ENCODE assay signal across 8 cellular contexts in genomic region chr5:29485333-29485732, GRCh38.
"Had no signal": no experiment of that assay in that cellular context is flagged by ENCODE, and none has a peak within 500 bp of the region (broad histone marks: within the 10 kb centered on the region; RNA-seq: fewer than 3 reads in every experiment).

No MANE protein-coding gene starts in this region.

- H3K9me3 Mint-ChIP-seq: GM23338 had no signal

- H3K4me3 Mint-ChIP-seq: GM23338, H9, IgD-negative memory B cell had no signal

- ATAC-seq: GM23338, HepG2 had no signal

- H3K27me3 Mint-ChIP-seq: IgD-negative memory B cell had no signal

- FAIRE-seq: H1, H54, HepG2 had no signal

- H3K4me3 ChIP-seq: GM23338 had no signal

- DNase-seq: H9, HCEC 1CT, KBM-7 had no signal

- H2AFZ ChIP-seq: GM23338 had no signal

- H3K4me1 Mint-ChIP-seq: GM23338, H9, IgD-negative memory B cell had no signal

- H3K4me2 ChIP-seq: GM23338 had no signal

- H3K36me3 Mint-ChIP-seq: IgD-negative memory B cell had no signal

- H3K27ac Mint-ChIP-seq: GM23338, H9 had no signal
